Comparison of ENCODE assay signal across 29 cellular contexts in the genomic region with DNA sequence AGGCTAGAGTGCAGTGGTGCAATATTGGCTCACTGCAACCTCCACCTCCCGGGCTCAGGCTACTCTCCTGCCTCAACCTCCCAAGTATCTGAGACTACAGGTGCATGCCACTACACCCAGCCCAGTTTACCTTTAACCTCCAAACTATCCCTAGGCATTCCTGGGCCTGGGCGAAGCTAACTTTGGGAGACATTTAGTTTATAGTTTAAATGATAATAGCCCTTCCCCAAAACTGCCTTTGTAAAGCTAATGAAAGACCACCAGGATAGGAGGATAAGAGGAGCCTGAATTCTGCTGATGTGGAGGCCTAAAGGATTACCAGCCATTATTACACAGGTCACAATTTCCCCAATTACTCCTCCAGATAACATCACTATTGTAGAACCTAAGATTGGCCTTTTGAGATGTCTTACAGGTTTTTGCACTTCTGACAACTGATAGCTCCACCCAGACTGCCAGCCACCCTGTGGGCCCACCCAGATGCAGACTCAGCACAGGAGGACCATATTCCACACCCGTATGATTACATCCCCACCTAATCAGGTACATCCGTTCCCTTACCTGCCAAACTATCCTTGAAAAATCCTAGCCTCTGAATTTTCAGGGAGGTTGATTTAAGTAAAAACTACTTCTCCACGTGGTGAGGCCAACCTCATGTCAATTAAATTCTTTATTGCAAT.
"Had no signal": no experiment of that assay in that cellular context is flagged by ENCODE, and none has a peak within 500 bp of the region (broad histone marks: within the 10 kb centered on the region; RNA-seq: fewer than 3 reads in every experiment).

No MANE protein-coding gene starts in this region.

- H3K4me3 Mint-ChIP-seq: mesothelial cell of epicardium; naive B cell; natural killer cell treated with Interleukin-12 subunit alpha and Interleukin-12 subunit beta and Interleukin-15 and Interleukin-18, amount 100 ng/mL, for 72 hours; neural progenitor cell; stimulated activated effector memory CD8-positive, alpha-beta T cell treated with anti-CD3 and anti-CD28 coated beads, Interleukin-12 subunit alpha, Interleukin-12 subunit beta, amount 100 ng/mL, for 72 hours; type B pancreatic cell had no signal

- H3K9me3 Mint-ChIP-seq: mesothelial cell of epicardium; naive B cell; natural killer cell treated with Interleukin-12 subunit alpha and Interleukin-12 subunit beta and Interleukin-15 and Interleukin-18, amount 100 ng/mL, for 72 hours; neural progenitor cell; stimulated activated effector memory CD8-positive, alpha-beta T cell treated with anti-CD3 and anti-CD28 coated beads, Interleukin-12 subunit alpha, Interleukin-12 subunit beta, amount 100 ng/mL, for 72 hours; type B pancreatic cell had no signal

- H3K4me1 Mint-ChIP-seq: naive B cell; neural progenitor cell; stimulated activated effector memory CD8-positive, alpha-beta T cell treated with anti-CD3 and anti-CD28 coated beads, Interleukin-12 subunit alpha, Interleukin-12 subunit beta, amount 100 ng/mL, for 72 hours had no signal

- H3K27ac Mint-ChIP-seq: mesothelial cell of epicardium; natural killer cell treated with Interleukin-12 subunit alpha and Interleukin-12 subunit beta and Interleukin-15 and Interleukin-18, amount 100 ng/mL, for 72 hours; neural progenitor cell; stimulated activated effector memory CD8-positive, alpha-beta T cell treated with anti-CD3 and anti-CD28 coated beads, Interleukin-12 subunit alpha, Interleukin-12 subunit beta, amount 100 ng/mL, for 72 hours; type B pancreatic cell had no signal

- H3K36me3 ChIP-seq: esophagus squamous epithelium, heart right ventricle, left lung, neural progenitor cell, prostate gland, right atrium auricular region, stomach, thyroid gland had no signal

- DNase-seq: dermis blood vessel endothelial cell; effector memory CD4-positive, alpha-beta T cell; erythroblast; esophagus squamous epithelium; foreskin melanocyte; glutamatergic neuron; heart right ventricle; hippocampal formation; left cardiac atrium; left lung; mesenchymal stem cell; mucosa of descending colon; naive B cell; stimulated activated CD4-positive, alpha-beta T cell treated with anti-CD3 and anti-CD28 coated beads, Interleukin-12 subunit alpha, Interleukin-12 subunit beta, amount 100 ng/mL, for 4 hours; stimulated activated CD4-positive, alpha-beta T cell treated with anti-CD3 and anti-CD28 coated beads, Interleukin-1b, Interleukin-23, amount 100 ng/mL, for 48 hours; stimulated activated CD4-positive, alpha-beta T cell treated with anti-CD3 and anti-CD28 coated beads, Interleukin-4, amount 100 ng/mL, for 24 hours; stimulated activated naive CD4-positive, alpha-beta T cell treated with Interleukin-2 at 50 U/mL for 16 hours; stomach; thyroid gland had no signal

- ATAC-seq: heart right ventricle; left cardiac atrium; left lung; mucosa of descending colon; natural killer cell treated with Interleukin-12 subunit alpha and Interleukin-12 subunit beta and Interleukin-15 and Interleukin-18, amount 100 ng/mL, for 72 hours; sciatic nerve; stimulated activated effector memory CD8-positive, alpha-beta T cell treated with anti-CD3 and anti-CD28 coated beads, Interleukin-12 subunit alpha, Interleukin-12 subunit beta, amount 100 ng/mL, for 72 hours had no signal

- H3K27ac ChIP-seq: coronary artery, esophagus squamous epithelium, heart right ventricle, left lung, neural progenitor cell, prostate gland, right atrium auricular region, stomach, thyroid gland had no signal

- H3K36me3 Mint-ChIP-seq: mesothelial cell of epicardium; naive B cell; natural killer cell treated with Interleukin-12 subunit alpha and Interleukin-12 subunit beta and Interleukin-15 and Interleukin-18, amount 100 ng/mL, for 72 hours; neural progenitor cell; stimulated activated effector memory CD8-positive, alpha-beta T cell treated with anti-CD3 and anti-CD28 coated beads, Interleukin-12 subunit alpha, Interleukin-12 subunit beta, amount 100 ng/mL, for 72 hours; type B pancreatic cell had no signal

- H3K9ac ChIP-seq: neural progenitor cell had no signal

- H3K4me2 ChIP-seq: neural progenitor cell, smooth muscle cell had no signal

- H3K4me3 ChIP-seq: coronary artery, esophagus squamous epithelium, heart right ventricle, left lung, mucosa of descending colon, neural progenitor cell, prostate gland, right atrium auricular region, smooth muscle cell, stomach, thyroid gland had no signal

- H2AFZ ChIP-seq: neural progenitor cell had no signal

- H3K4me1 ChIP-seq: heart right ventricle, left lung, neural progenitor cell, prostate gland, right atrium auricular region, stomach, thyroid gland had no signal

- H3K27me3 ChIP-seq: esophagus squamous epithelium, heart right ventricle, left lung, neural progenitor cell, right atrium auricular region, stomach, thyroid gland had no signal

- H3K9me3 ChIP-seq: esophagus squamous epithelium, heart right ventricle, left lung, mucosa of descending colon, prostate gland, right atrium auricular region, stomach, thyroid gland had no signal

- H3K27me3 Mint-ChIP-seq: type B pancreatic cell had no signal
